Comparison of ENCODE assay signal across 1 cellular context in the genomic region with DNA sequence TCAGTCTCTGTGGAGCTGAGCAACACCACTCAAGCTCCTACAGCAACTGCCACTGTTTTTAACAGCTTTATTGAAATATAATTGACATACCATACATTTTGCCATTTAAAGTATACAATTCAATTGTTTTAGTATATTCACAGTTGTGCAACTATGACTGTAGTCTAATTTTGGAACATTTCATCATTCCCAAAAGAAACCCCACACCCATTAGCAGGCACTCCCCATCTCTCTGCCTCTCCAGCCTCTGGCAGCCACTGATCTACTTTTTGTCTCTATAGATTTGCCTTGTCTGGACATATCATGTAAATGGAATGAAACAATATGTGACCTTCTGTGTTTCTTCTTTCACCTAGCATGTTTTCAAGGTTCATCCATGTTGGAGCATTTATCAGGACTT.
TF ChIP-seq lines count a peak whose summit lies in the region.

No MANE protein-coding gene starts in this region.

TF ChIP-seq in GM23338, 12 proteins besides CTCF, POLR2A, EP300 and RAD21:
- TF ChIP-seq EZH2phosphoT487 (IDR thresholded peaks at IDR 0.05; ENCODE audit: unreplicated experiment) = no peak
